17 cellular contexts compared by ENCODE assay signal in the genomic region with DNA sequence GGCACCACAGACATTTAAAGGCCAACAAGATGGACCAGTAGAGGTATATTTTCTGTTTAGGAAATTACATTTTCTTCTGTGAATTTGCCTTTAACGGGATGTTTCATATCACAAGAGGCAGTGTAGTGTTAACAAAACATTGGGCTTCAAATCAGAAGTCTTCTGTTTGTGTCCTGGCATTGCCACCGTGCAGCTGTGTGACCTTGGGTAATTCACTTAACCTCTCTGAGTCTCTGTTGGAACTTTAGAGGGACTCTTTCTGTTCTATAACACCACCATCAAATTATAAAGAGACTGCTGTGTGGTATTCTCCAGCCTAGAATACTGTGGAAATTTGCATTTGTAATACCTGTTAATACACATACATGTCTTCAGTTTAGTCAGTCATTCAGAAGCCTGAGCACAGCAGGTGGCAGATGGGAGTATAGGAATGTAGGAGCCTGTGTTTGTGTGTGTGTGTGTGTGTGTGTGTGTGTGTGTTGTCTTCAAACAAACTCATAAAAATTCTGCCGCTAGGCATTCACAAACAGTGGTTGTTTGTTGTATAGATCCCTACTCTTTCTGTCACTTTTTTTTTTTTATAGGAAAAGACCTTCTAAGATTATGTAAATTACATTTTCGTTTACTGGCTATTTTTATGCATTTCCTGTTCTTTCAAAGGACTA. TPM values are rescaled to one million over a fixed set of nuclear protein-coding genes. Genes with fewer than 3 reads are reported as not detected.
A peak's percentile ranks its signal among the peaks of the same experiment; 100 is the strongest.
DNase-seq lines count a peak whose midpoint lies in the region; ATAC-seq and TF ChIP-seq lines count a peak whose summit lies in the region.
"Had no signal": no experiment of that assay in that cellular context is flagged by ENCODE, and none has a peak within 500 bp of the region (broad histone marks: within the 10 kb centered on the region; RNA-seq: fewer than 3 reads in every experiment).

No MANE protein-coding gene starts in this region.

- H3K27me3 Mint-ChIP-seq in natural killer cell (ENCODE audit: low read depth in 2 of 2) = no peaks in the 10 kb centered on the region
- peaks cover 8 to 9% of the 10 kb centered on the region in 2 donors for H3K27me3 Mint-ChIP-seq in natural killer cell treated with Interleukin-12 subunit alpha and Interleukin-12 subunit beta and Interleukin-15 and Interleukin-18, amount 100 ng/mL, for 72 hours
- H3K27me3 Mint-ChIP-seq in endodermal cell (ENCODE audit: insufficient read depth) = no peaks in the 10 kb centered on the region
- H3K27me3 Mint-ChIP-seq in stimulated activated memory B cell treated with anti-CD40 and anti-IgM and Interleukin-4, amounts not matched to agents 10 μg/mL and 1 μg/mL and 100 μg/mL, for 72 hours = no peaks in the 10 kb centered on the region
- peaks cover 8% of the 10 kb centered on the region for H3K27me3 Mint-ChIP-seq in Caco-2 (ENCODE audit: insufficient read depth, unreplicated experiment)
- H3K27me3 Mint-ChIP-seq: CD8-positive, alpha-beta memory T cell had no signal

- no peak overlapping the region for H3K9ac ChIP-seq in endodermal cell (ENCODE audit: extremely low read depth, low read length, poor library complexity, severe bottlenecking)

- no peak overlapping the region for H3K4me3 ChIP-seq in endodermal cell (ENCODE audit: low read length)
- no peak overlapping the region for H3K4me3 ChIP-seq in H7 (ENCODE audit: insufficient read depth, low read depth, low read length)
- no peak overlapping the region for H3K4me3 ChIP-seq in Caco-2 (ENCODE audit: low read depth, low read length)

- DNase-seq in natural killer cell = no peak
- DNase-seq in natural killer cell treated with Interleukin-12 subunit alpha and Interleukin-12 subunit beta and Interleukin-15 and Interleukin-18, amount 100 ng/mL, for 72 hours (ENCODE audit: low spot score) = no peak
- peak; percentile 51 for DNase-seq in SK-MEL-5 (ENCODE audit: low read depth, low spot score)
- DNase-seq in endodermal cell = peak; percentile 65
- DNase-seq in SW480 (ENCODE audit: low spot score) = no peak
- no peak for DNase-seq in H7
- DNase-seq in Caco-2 = no peak
- DNase-seq: CD8-positive, alpha-beta memory T cell; DND-41; KG1; NCI-H1417 treated with DMSO at 0.1 percent for 48 hours; NCI-H187 treated with DMSO at 0.1 percent for 48 hours; NCI-H226; NCI-H524 treated with DMSO at 0.1 percent for 48 hours; PC-3 had no signal

- H3K4me3 Mint-ChIP-seq in natural killer cell = peak overlapping the region; percentile 68
- H3K4me3 Mint-ChIP-seq in natural killer cell treated with Interleukin-12 subunit alpha and Interleukin-12 subunit beta and Interleukin-15 and Interleukin-18, amount 100 ng/mL, for 72 hours = no peak overlapping the region
- H3K4me3 Mint-ChIP-seq in endodermal cell = no peak overlapping the region
- H3K4me3 Mint-ChIP-seq in stimulated activated memory B cell treated with anti-CD40 and anti-IgM and Interleukin-4, amounts not matched to agents 10 μg/mL and 1 μg/mL and 100 μg/mL, for 72 hours = no peak overlapping the region
- no peak overlapping the region for H3K4me3 Mint-ChIP-seq in Caco-2 (ENCODE audit: unreplicated experiment)

- H3K9me3 Mint-ChIP-seq in natural killer cell (no peaks in the 10 kb centered on the region), endodermal cell (peaks cover 2% of the 10 kb centered on the region), Caco-2 (ENCODE audit: unreplicated experiment) (peaks cover 9% of the 10 kb centered on the region)
- H3K9me3 Mint-ChIP-seq in natural killer cell treated with Interleukin-12 subunit alpha and Interleukin-12 subunit beta and Interleukin-15 and Interleukin-18, amount 100 ng/mL, for 72 hours = no peaks in the 10 kb centered on the region
- H3K9me3 Mint-ChIP-seq in stimulated activated memory B cell treated with anti-CD40 and anti-IgM and Interleukin-4, amounts not matched to agents 10 μg/mL and 1 μg/mL and 100 μg/mL, for 72 hours = no peaks in the 10 kb centered on the region
- H3K9me3 Mint-ChIP-seq: CD8-positive, alpha-beta memory T cell had no signal

- POLR2A ChIA-PET in Caco-2 (lab: Charles Lee) = no interaction called here

- H3K36me3 Mint-ChIP-seq in natural killer cell (no peaks in the 10 kb centered on the region), endodermal cell (ENCODE audit: low read depth) (no peaks in the 10 kb centered on the region), Caco-2 (ENCODE audit: insufficient read depth, unreplicated experiment) (no peaks in the 10 kb centered on the region)
- no peaks in the 10 kb centered on the region for H3K36me3 Mint-ChIP-seq in natural killer cell treated with Interleukin-12 subunit alpha and Interleukin-12 subunit beta and Interleukin-15 and Interleukin-18, amount 100 ng/mL, for 72 hours
- H3K36me3 Mint-ChIP-seq in stimulated activated memory B cell treated with anti-CD40 and anti-IgM and Interleukin-4, amounts not matched to agents 10 μg/mL and 1 μg/mL and 100 μg/mL, for 72 hours = no peaks in the 10 kb centered on the region
- H3K36me3 Mint-ChIP-seq: CD8-positive, alpha-beta memory T cell had no signal

- no peaks in the 10 kb centered on the region for H3K4me1 ChIP-seq in endodermal cell (ENCODE audit: control insufficient read depth, insufficient read depth, low read length)
- peaks cover 7% of the 10 kb centered on the region for H3K4me1 ChIP-seq in Caco-2

- 73 to 76% methylated on average over 2 to 3 of the region's 4 CpGs for WGBS in endodermal cell (ENCODE audit: insufficient coverage in 1 of 2, insufficient read length in 1 of 2), 2 experiments

- H3K4me1 Mint-ChIP-seq in natural killer cell (peaks cover 42 to 54% of the 10 kb centered on the region in 2 donors), endodermal cell (peaks cover 25% of the 10 kb centered on the region), Caco-2 (ENCODE audit: low read depth, unreplicated experiment) (peaks cover 10% of the 10 kb centered on the region)
- peaks cover 22 to 36% of the 10 kb centered on the region in 2 donors for H3K4me1 Mint-ChIP-seq in natural killer cell treated with Interleukin-12 subunit alpha and Interleukin-12 subunit beta and Interleukin-15 and Interleukin-18, amount 100 ng/mL, for 72 hours (ENCODE audit: low read depth in 2 of 2)
- peaks cover 70% of the 10 kb centered on the region for H3K4me1 Mint-ChIP-seq in stimulated activated memory B cell treated with anti-CD40 and anti-IgM and Interleukin-4, amounts not matched to agents 10 μg/mL and 1 μg/mL and 100 μg/mL, for 72 hours

- ATAC-seq in natural killer cell = no peak
- ATAC-seq in natural killer cell treated with Interleukin-12 subunit alpha and Interleukin-12 subunit beta and Interleukin-15 and Interleukin-18, amount 100 ng/mL, for 72 hours = no peak
- no peak for ATAC-seq in stimulated activated memory B cell treated with anti-CD40 and anti-IgM and Interleukin-4, amounts not matched to agents 10 μg/mL and 1 μg/mL and 100 μg/mL, for 72 hours
- ATAC-seq: HepG2, PC-3 had no signal

- BruUV-seq in Caco-2 (replicated peaks; lab: Mats Ljungman, UMichigan) = no TSS peak

- H3K36me3 ChIP-seq in endodermal cell (ENCODE audit: control insufficient read depth, insufficient read depth, low read length) (no peaks in the 10 kb centered on the region), H7 (replicated peaks; ENCODE audit: control insufficient read depth, insufficient read depth, low read length) (no peaks in the 10 kb centered on the region), Caco-2 (ENCODE audit: control insufficient read depth, insufficient read depth, low read length) (no peaks in the 10 kb centered on the region)

- intact Hi-C loops in natural killer cell (cut with micrococcal nuclease) (no loop called here), Caco-2 (cut with micrococcal nuclease; ENCODE audit: unreplicated experiment) (no loop called here)

- H3K27me3 ChIP-seq in endodermal cell (ENCODE audit: control insufficient read depth, insufficient read depth, low read length, poor library complexity, severe bottlenecking) = no peaks in the 10 kb centered on the region
- no peaks in the 10 kb centered on the region for H3K27me3 ChIP-seq in H7 (ENCODE audit: control insufficient read depth, insufficient read depth, low read length)
- peaks cover 3% of the 10 kb centered on the region; the same call in 1 of the 2 replicates for H3K27me3 ChIP-seq in Caco-2 (replicated peaks; ENCODE audit: control insufficient read depth, insufficient read depth, low read length)

- TF ChIP-seq CTCF in natural killer cell (IDR thresholded peaks at IDR 0.05) (no peak), endodermal cell (conservative IDR thresholded peaks at IDR 0.05) (no peak), Caco-2 (IDR thresholded peaks at IDR 0.05; ENCODE audit: insufficient read depth in 1 of 2, low read depth in 1 of 2, low read length in 1 of 2, severe bottlenecking in 1 of 2, unreplicated experiment in 1 of 2) (no peak)

- no peak overlapping the region for H3K27ac Mint-ChIP-seq in natural killer cell
- no peak overlapping the region for H3K27ac Mint-ChIP-seq in natural killer cell treated with Interleukin-12 subunit alpha and Interleukin-12 subunit beta and Interleukin-15 and Interleukin-18, amount 100 ng/mL, for 72 hours
- no peak overlapping the region for H3K27ac Mint-ChIP-seq in endodermal cell
- H3K27ac Mint-ChIP-seq in stimulated activated memory B cell treated with anti-CD40 and anti-IgM and Interleukin-4, amounts not matched to agents 10 μg/mL and 1 μg/mL and 100 μg/mL, for 72 hours = peak overlapping the region; percentile 63
- no peak overlapping the region for H3K27ac Mint-ChIP-seq in Caco-2 (ENCODE audit: unreplicated experiment)

- CTCF ChIA-PET in Caco-2 (lab: Charles Lee) = no interaction called here

- no peak overlapping the region for H3K27ac ChIP-seq in endodermal cell (ENCODE audit: low read depth, low read length)

- H3K9me3 ChIP-seq in endodermal cell (ENCODE audit: control insufficient read depth, low read length) (no peaks in the 10 kb centered on the region), Caco-2 (peaks cover 2% of the 10 kb centered on the region; the same call in 1 of the 2 replicates)

- in situ Hi-C loops in SK-MEL-5 (cut with HindIII; ENCODE audit: low pct_unique_long_range_greater_than_20kb, low sequenced_read_pairs) = no loop called here

RNA-seq across cellular contexts. Expression of gene UST, which starts 22.6 kb away (rescaled TPM):
- total RNA-seq in natural killer cell (10 to 100 TPM in 2 of 3 donors, 1 to 10 TPM in 1; 6.3 to 11.9 (median 10.6) TPM), endodermal cell (10 to 100 TPM; 15.3 to 16.3 TPM), Caco-2 (2022) (not detected in 2 replicates)
- total RNA-seq in natural killer cell treated with Interleukin-12 subunit alpha and Interleukin-12 subunit beta and Interleukin-15 and Interleukin-18, amount 100 ng/mL, for 72 hours = 1 to 10 TPM; 1.6 to 3.0 TPM
- total RNA-seq in SK-MEL-5 (2014; rRNA removed; shearing (Covaris generic)) = 12.6 and 15.0 TPM in 2 replicates
- polyA plus RNA-seq in SK-MEL-5 (2015; cell fraction: cytosol; rRNA removed) = 9.4 and 11.5 TPM in 2 replicates
- 5.8 and 8.9 TPM in 2 replicates for polyA plus RNA-seq in SK-MEL-5 (2015; cell fraction: nucleus; rRNA removed)
- polyA plus RNA-seq in endodermal cell (2013, experiment 1 of 2) = 16.6 TPM
- 15.3 TPM for polyA plus RNA-seq in endodermal cell (2013, experiment 2 of 2)
- 32.6 and 35.1 TPM in 2 replicates for total RNA-seq in H7 (2014; rRNA removed; shearing (Covaris generic))
- polyA plus RNA-seq: HepG2 had no signal

Comparison
In these comparisons a context has a peak if more than half of its experiments do, and no peak if none do; other contexts are left out.
1. DNase-seq: peak in SK-MEL-5 (single experiment) and endodermal cell (single experiment); none in natural killer cell (single experiment), natural killer cell treated with Interleukin-12 subunit alpha and Interleukin-12 subunit beta and Interleukin-15 and Interleukin-18, amount 100 ng/mL, for 72 hours (single experiment), SW480 (single experiment), H7 (single experiment) and Caco-2 (0 of 2).